In genomic region chr2:101710690-101711318, GRCh38 we compare ENCODE assay signal across 7 cellular contexts. TPM values are rescaled to one million over a fixed set of nuclear protein-coding genes. Genes with fewer than 3 reads are reported as not detected.
DNase-seq lines count a peak whose midpoint lies in the region; ATAC-seq and TF ChIP-seq lines count a peak whose summit lies in the region.

No MANE protein-coding gene starts in this region.

- TF ChIP-seq CTCF in dorsolateral prefrontal cortex (IDR thresholded peaks at IDR 0.05 in 54 of 56, conservative IDR thresholded peaks at IDR 0.05 in 2 of 56; ENCODE audit: low read depth in 1 of 56, partially characterized antibody in 56 of 56) = no peak

- peak overlapping the region in 17 of 59 donors; percentile 2 to 44 (median 15) for H3K4me3 ChIP-seq in dorsolateral prefrontal cortex

- intact Hi-C loops in dorsolateral prefrontal cortex (cut with DNase I) = no loop called here

- DNase-seq in NAMALWA (ENCODE audit: low spot score) = peak; percentile 54
- no peak for DNase-seq in dorsolateral prefrontal cortex
- DNase-seq in retina = peak; percentile 28
- DNase-seq in stimulated activated naive CD4-positive, alpha-beta T cell (lab: John Stamatoyannopoulos, UW) = no peak

- no peaks in the 10 kb centered on the region for H3K27me3 ChIP-seq in dorsolateral prefrontal cortex

- ATAC-seq in GM18909 (IDR thresholded peaks at IDR 0.05; ENCODE audit: poor library complexity, unreplicated experiment) (peak; percentile 66), GM21737 (IDR thresholded peaks at IDR 0.05; ENCODE audit: unreplicated experiment) (no peak), GM21515 (IDR thresholded peaks at IDR 0.05; ENCODE audit: unreplicated experiment) (no peak)

- peak overlapping the region in 51 of 59 donors; percentile 13 to 79 (median 62) for H3K27ac ChIP-seq in dorsolateral prefrontal cortex

RNA-seq across cellular contexts. Expression of gene MAP4K4, which starts 13.3 kb away (rescaled TPM):
- total RNA-seq in dorsolateral prefrontal cortex = 100 to 1,000 TPM; 137 to 701 (median 262) TPM

Comparison
In these comparisons a context has a peak if more than half of its experiments do, and no peak if none do; other contexts are left out.
1. DNase-seq: peak in NAMALWA (single experiment) and retina (single experiment); none in dorsolateral prefrontal cortex (0 of 10) and stimulated activated naive CD4-positive, alpha-beta T cell (0 of 6).